ENCODE assay signal across 1 cellular context in the genomic region with DNA sequence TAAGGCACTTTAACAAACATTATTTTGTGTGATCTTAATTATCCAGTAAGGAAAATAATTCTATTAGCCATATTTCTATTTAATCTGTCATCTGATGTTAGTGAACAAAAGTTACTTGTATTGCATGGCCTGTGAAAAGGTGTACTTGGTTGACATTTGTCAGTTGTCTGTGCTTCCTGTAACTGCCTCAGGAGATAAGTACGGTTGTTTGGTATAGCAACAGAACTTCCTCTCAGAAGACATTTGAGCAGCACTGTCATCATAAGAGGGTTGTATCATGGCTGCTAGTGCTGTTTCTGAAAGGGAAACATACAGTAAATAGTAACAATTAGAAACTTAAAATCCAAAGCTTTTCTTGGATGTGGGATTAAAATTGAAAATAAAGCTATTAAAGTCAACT.
TF ChIP-seq lines count a peak whose summit lies in the region.

No MANE protein-coding gene starts in this region.

TF ChIP-seq in K562, 482 proteins besides CTCF, POLR2A, EP300 and RAD21 (continues in another document):
- TF ChIP-seq ZNF134 (CRISPR knock-in tag; conservative IDR thresholded peaks at IDR 0.05) (no peak), SMAD3 (CRISPR knock-in tag; conservative IDR thresholded peaks at IDR 0.05) (no peak), HDAC1 (IDR thresholded peaks at IDR 0.05) (no peak), YY1 (IDR thresholded peaks at IDR 0.05; ENCODE audit: borderline replicate concordance in 1 of 3, control insufficient read depth in 1 of 3, extremely low read depth in 1 of 3, insufficient read depth in 3 of 3, insufficient read length in 1 of 3, insufficient replicate concordance in 2 of 3, low read depth in 1 of 3, low read length in 2 of 3) (peak in 1 of 3 experiments; percentile 74), RHOXF2B (CRISPR knock-in tag; conservative IDR thresholded peaks at IDR 0.05) (no peak), HDAC3 (IDR thresholded peaks at IDR 0.05; ENCODE audit: borderline replicate concordance, partially characterized antibody) (no peak), EGR1 (conservative IDR thresholded peaks at IDR 0.05) (no peak), GTF2E2 (tag; IDR thresholded peaks at IDR 0.05) (0 out of 2 replicates have a peak, but pooled peaks have one; percentile 26), ZNF184 (CRISPR knock-in tag; IDR thresholded peaks at IDR 0.05) (no peak), ZNF445 (CRISPR knock-in tag; IDR thresholded peaks at IDR 0.05; ENCODE audit: low read depth) (no peak), POLR2H (tag; IDR thresholded peaks at IDR 0.05; ENCODE audit: low read depth) (0 out of 2 replicates have a peak, but pooled peaks have one; percentile 43), HDGF (IDR thresholded peaks at IDR 0.05) (no peak), PHF20 (IDR thresholded peaks at IDR 0.05; ENCODE audit: partially characterized antibody) (no peak), HLTF (IDR thresholded peaks at IDR 0.05) (no peak), TEAD4 (IDR thresholded peaks at IDR 0.05; ENCODE audit: low read length) (peak; percentile 36; the same call in 1 of the 2 replicates), TEAD4 (CRISPR knock-in tag; IDR thresholded peaks at IDR 0.05; ENCODE audit: borderline replicate concordance) (no peak), RFX1 (IDR thresholded peaks at IDR 0.05) (peak; percentile 12; the same call in 1 of the 2 replicates), RBM34 (IDR thresholded peaks at IDR 0.05; ENCODE audit: borderline replicate concordance, insufficient read depth, low read length) (no peak), BCOR (IDR thresholded peaks at IDR 0.05) (no peak), ARID2 (IDR thresholded peaks at IDR 0.05) (no peak), RBM25 (IDR thresholded peaks at IDR 0.05; ENCODE audit: low read depth, low read length, severe bottlenecking) (no peak), TAL1 (IDR thresholded peaks at IDR 0.05) (0 out of 2 replicates have a peak, but pooled peaks have one; percentile 5), ZNF75A (CRISPR knock-in tag; IDR thresholded peaks at IDR 0.05) (no peak), ETV1 (tag; conservative IDR thresholded peaks at IDR 0.05; ENCODE audit: low read depth) (peak; percentile 83), XRCC4 (IDR thresholded peaks at IDR 0.05; ENCODE audit: extremely low read depth, insufficient read depth, insufficient read length) (no peak), KAT8 (IDR thresholded peaks at IDR 0.05; ENCODE audit: low read depth) (no peak), CBX3 (IDR thresholded peaks at IDR 0.05; ENCODE audit: borderline replicate concordance in 1 of 2, low read length in 2 of 2) (peak in 1 of 2 experiments; percentile 48; a peak in 1 of 3 replicates), NCOA1 (IDR thresholded peaks at IDR 0.05; ENCODE audit: low read depth) (no peak), SPI1 (IDR thresholded peaks at IDR 0.05; ENCODE audit: borderline replicate concordance, low read depth, low read length) (peak; percentile 78), NBN (IDR thresholded peaks at IDR 0.05; ENCODE audit: low read depth) (no peak), ZNF695 (CRISPR knock-in tag; IDR thresholded peaks at IDR 0.05) (no peak)
- TF ChIP-seq, protein P1, sequence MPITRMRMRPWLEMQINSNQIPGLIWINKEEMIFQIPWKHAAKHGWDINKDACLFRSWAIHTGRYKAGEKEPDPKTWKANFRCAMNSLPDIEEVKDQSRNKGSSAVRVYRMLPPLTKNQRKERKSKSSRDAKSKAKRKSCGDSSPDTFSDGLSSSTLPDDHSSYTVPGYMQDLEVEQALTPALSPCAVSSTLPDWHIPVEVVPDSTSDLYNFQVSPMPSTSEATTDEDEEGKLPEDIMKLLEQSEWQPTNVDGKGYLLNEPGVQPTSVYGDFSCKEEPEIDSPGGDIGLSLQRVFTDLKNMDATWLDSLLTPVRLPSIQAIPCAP (CRISPR knock-in tag; IDR thresholded peaks at IDR 0.05; ENCODE audit: borderline replicate concordance) = no peak
- TF ChIP-seq, protein P2, sequence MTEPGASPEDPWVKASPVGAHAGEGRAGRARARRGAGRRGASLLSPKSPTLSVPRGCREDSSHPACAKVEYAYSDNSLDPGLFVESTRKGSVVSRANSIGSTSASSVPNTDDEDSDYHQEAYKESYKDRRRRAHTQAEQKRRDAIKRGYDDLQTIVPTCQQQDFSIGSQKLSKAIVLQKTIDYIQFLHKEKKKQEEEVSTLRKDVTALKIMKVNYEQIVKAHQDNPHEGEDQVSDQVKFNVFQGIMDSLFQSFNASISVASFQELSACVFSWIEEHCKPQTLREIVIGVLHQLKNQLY (CRISPR knock-in tag; conservative IDR thresholded peaks at IDR 0.05) = no peak
- TF ChIP-seq, protein P3, sequence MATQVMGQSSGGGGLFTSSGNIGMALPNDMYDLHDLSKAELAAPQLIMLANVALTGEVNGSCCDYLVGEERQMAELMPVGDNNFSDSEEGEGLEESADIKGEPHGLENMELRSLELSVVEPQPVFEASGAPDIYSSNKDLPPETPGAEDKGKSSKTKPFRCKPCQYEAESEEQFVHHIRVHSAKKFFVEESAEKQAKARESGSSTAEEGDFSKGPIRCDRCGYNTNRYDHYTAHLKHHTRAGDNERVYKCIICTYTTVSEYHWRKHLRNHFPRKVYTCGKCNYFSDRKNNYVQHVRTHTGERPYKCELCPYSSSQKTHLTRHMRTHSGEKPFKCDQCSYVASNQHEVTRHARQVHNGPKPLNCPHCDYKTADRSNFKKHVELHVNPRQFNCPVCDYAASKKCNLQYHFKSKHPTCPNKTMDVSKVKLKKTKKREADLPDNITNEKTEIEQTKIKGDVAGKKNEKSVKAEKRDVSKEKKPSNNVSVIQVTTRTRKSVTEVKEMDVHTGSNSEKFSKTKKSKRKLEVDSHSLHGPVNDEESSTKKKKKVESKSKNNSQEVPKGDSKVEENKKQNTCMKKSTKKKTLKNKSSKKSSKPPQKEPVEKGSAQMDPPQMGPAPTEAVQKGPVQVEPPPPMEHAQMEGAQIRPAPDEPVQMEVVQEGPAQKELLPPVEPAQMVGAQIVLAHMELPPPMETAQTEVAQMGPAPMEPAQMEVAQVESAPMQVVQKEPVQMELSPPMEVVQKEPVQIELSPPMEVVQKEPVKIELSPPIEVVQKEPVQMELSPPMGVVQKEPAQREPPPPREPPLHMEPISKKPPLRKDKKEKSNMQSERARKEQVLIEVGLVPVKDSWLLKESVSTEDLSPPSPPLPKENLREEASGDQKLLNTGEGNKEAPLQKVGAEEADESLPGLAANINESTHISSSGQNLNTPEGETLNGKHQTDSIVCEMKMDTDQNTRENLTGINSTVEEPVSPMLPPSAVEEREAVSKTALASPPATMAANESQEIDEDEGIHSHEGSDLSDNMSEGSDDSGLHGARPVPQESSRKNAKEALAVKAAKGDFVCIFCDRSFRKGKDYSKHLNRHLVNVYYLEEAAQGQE (CRISPR knock-in tag; IDR thresholded peaks at IDR 0.05; ENCODE audit: low read depth) = no peak
- TF ChIP-seq, protein P4, sequence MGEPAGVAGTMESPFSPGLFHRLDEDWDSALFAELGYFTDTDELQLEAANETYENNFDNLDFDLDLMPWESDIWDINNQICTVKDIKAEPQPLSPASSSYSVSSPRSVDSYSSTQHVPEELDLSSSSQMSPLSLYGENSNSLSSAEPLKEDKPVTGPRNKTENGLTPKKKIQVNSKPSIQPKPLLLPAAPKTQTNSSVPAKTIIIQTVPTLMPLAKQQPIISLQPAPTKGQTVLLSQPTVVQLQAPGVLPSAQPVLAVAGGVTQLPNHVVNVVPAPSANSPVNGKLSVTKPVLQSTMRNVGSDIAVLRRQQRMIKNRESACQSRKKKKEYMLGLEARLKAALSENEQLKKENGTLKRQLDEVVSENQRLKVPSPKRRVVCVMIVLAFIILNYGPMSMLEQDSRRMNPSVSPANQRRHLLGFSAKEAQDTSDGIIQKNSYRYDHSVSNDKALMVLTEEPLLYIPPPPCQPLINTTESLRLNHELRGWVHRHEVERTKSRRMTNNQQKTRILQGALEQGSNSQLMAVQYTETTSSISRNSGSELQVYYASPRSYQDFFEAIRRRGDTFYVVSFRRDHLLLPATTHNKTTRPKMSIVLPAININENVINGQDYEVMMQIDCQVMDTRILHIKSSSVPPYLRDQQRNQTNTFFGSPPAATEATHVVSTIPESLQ (CRISPR knock-in tag; IDR thresholded peaks at IDR 0.05) = no peak
- TF ChIP-seq, protein P5, sequence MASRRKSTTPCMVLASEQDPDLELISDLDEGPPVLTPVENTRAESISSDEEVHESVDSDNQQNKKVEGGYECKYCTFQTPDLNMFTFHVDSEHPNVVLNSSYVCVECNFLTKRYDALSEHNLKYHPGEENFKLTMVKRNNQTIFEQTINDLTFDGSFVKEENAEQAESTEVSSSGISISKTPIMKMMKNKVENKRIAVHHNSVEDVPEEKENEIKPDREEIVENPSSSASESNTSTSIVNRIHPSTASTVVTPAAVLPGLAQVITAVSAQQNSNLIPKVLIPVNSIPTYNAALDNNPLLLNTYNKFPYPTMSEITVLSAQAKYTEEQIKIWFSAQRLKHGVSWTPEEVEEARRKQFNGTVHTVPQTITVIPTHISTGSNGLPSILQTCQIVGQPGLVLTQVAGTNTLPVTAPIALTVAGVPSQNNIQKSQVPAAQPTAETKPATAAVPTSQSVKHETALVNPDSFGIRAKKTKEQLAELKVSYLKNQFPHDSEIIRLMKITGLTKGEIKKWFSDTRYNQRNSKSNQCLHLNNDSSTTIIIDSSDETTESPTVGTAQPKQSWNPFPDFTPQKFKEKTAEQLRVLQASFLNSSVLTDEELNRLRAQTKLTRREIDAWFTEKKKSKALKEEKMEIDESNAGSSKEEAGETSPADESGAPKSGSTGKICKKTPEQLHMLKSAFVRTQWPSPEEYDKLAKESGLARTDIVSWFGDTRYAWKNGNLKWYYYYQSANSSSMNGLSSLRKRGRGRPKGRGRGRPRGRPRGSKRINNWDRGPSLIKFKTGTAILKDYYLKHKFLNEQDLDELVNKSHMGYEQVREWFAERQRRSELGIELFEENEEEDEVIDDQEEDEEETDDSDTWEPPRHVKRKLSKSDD (conservative IDR thresholded peaks at IDR 0.05; ENCODE audit: low read length) = no peak
- TF ChIP-seq, protein P6, sequence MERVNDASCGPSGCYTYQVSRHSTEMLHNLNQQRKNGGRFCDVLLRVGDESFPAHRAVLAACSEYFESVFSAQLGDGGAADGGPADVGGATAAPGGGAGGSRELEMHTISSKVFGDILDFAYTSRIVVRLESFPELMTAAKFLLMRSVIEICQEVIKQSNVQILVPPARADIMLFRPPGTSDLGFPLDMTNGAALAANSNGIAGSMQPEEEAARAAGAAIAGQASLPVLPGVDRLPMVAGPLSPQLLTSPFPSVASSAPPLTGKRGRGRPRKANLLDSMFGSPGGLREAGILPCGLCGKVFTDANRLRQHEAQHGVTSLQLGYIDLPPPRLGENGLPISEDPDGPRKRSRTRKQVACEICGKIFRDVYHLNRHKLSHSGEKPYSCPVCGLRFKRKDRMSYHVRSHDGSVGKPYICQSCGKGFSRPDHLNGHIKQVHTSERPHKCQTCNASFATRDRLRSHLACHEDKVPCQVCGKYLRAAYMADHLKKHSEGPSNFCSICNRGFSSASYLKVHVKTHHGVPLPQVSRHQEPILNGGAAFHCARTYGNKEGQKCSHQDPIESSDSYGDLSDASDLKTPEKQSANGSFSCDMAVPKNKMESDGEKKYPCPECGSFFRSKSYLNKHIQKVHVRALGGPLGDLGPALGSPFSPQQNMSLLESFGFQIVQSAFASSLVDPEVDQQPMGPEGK (CRISPR knock-in tag; IDR thresholded peaks at IDR 0.05; ENCODE audit: borderline replicate concordance) = no peak
- TF ChIP-seq, protein P7, sequence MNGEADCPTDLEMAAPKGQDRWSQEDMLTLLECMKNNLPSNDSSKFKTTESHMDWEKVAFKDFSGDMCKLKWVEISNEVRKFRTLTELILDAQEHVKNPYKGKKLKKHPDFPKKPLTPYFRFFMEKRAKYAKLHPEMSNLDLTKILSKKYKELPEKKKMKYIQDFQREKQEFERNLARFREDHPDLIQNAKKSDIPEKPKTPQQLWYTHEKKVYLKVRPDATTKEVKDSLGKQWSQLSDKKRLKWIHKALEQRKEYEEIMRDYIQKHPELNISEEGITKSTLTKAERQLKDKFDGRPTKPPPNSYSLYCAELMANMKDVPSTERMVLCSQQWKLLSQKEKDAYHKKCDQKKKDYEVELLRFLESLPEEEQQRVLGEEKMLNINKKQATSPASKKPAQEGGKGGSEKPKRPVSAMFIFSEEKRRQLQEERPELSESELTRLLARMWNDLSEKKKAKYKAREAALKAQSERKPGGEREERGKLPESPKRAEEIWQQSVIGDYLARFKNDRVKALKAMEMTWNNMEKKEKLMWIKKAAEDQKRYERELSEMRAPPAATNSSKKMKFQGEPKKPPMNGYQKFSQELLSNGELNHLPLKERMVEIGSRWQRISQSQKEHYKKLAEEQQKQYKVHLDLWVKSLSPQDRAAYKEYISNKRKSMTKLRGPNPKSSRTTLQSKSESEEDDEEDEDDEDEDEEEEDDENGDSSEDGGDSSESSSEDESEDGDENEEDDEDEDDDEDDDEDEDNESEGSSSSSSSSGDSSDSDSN (IDR thresholded peaks at IDR 0.05; ENCODE audit: borderline replicate concordance in 1 of 2, low read depth in 2 of 2, low read length in 2 of 2) = no peak
- TF ChIP-seq, protein P8, sequence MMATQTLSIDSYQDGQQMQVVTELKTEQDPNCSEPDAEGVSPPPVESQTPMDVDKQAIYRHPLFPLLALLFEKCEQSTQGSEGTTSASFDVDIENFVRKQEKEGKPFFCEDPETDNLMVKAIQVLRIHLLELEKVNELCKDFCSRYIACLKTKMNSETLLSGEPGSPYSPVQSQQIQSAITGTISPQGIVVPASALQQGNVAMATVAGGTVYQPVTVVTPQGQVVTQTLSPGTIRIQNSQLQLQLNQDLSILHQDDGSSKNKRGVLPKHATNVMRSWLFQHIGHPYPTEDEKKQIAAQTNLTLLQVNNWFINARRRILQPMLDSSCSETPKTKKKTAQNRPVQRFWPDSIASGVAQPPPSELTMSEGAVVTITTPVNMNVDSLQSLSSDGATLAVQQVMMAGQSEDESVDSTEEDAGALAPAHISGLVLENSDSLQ (IDR thresholded peaks at IDR 0.05) = peak; percentile 52
- TF ChIP-seq, protein P9, sequence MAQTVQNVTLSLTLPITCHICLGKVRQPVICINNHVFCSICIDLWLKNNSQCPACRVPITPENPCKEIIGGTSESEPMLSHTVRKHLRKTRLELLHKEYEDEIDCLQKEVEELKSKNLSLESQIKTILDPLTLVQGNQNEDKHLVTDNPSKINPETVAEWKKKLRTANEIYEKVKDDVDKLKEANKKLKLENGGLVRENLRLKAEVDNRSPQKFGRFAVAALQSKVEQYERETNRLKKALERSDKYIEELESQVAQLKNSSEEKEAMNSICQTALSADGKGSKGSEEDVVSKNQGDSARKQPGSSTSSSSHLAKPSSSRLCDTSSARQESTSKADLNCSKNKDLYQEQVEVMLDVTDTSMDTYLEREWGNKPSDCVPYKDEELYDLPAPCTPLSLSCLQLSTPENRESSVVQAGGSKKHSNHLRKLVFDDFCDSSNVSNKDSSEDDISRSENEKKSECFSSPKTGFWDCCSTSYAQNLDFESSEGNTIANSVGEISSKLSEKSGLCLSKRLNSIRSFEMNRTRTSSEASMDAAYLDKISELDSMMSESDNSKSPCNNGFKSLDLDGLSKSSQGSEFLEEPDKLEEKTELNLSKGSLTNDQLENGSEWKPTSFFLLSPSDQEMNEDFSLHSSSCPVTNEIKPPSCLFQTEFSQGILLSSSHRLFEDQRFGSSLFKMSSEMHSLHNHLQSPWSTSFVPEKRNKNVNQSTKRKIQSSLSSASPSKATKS (CRISPR knock-in tag; IDR thresholded peaks at IDR 0.05) = no peak
